In genomic region chr15:100729461-100729860, GRCh38 we compare ENCODE assay signal across 1 cellular context.
TF ChIP-seq lines count a peak whose summit lies in the region.

No MANE protein-coding gene starts in this region.

TF ChIP-seq in IMR-90, 13 proteins besides CTCF, POLR2A, EP300 and RAD21:
- no peak for TF ChIP-seq SMC3 (IDR thresholded peaks at IDR 0.05; ENCODE audit: low read depth, low read length)
- no peak for TF ChIP-seq CHD1 (IDR thresholded peaks at IDR 0.05; ENCODE audit: low read depth, low read length)
- TF ChIP-seq MAZ (IDR thresholded peaks at IDR 0.05; ENCODE audit: borderline replicate concordance, low read depth, low read length), result no peak
- TF ChIP-seq USF2 (IDR thresholded peaks at IDR 0.05; ENCODE audit: low read depth, low read length), result no peak
- TF ChIP-seq ELK1 (IDR thresholded peaks at IDR 0.05; ENCODE audit: borderline replicate concordance, low read depth, low read length), result no peak
- TF ChIP-seq MXI1 (IDR thresholded peaks at IDR 0.05; ENCODE audit: borderline replicate concordance, low read depth, low read length), result no peak
- no peak for TF ChIP-seq NFE2L2 (IDR thresholded peaks at IDR 0.05; ENCODE audit: low read depth, low read length)
- TF ChIP-seq FOS (IDR thresholded peaks at IDR 0.05; ENCODE audit: low read depth, low read length), result no peak
- no peak for TF ChIP-seq RFX5 (IDR thresholded peaks at IDR 0.05; ENCODE audit: low read depth, low read length)
- no peak for TF ChIP-seq BHLHE40 (IDR thresholded peaks at IDR 0.05; ENCODE audit: low read depth, low read length)
- TF ChIP-seq MAFK (IDR thresholded peaks at IDR 0.05; ENCODE audit: low read depth, low read length), result no peak
- TF ChIP-seq RCOR1 (IDR thresholded peaks at IDR 0.05; ENCODE audit: insufficient replicate concordance, low read length), result no peak
- TF ChIP-seq CEBPB (IDR thresholded peaks at IDR 0.05; ENCODE audit: low read depth, low read length), result no peak
